ENCODE assay signal across 1 cellular context in genomic region chr2:219219113-219219696, GRCh38.
TF ChIP-seq lines count a peak whose summit lies in the region.

No MANE protein-coding gene starts in this region.

TF ChIP-seq in WTC11, 78 proteins besides CTCF, POLR2A, EP300 and RAD21 (continued from another document):
- peak; percentile 99 for TF ChIP-seq USF1 (CRISPR knock-in tag; IDR thresholded peaks at IDR 0.05)
- no peak for TF ChIP-seq ZNF396 (CRISPR knock-in tag; IDR thresholded peaks at IDR 0.05; ENCODE audit: borderline replicate concordance)
- no peak for TF ChIP-seq MYBL2 (CRISPR knock-in tag; IDR thresholded peaks at IDR 0.05)
- 0 out of 2 replicates have a peak, but pooled peaks have one; percentile 13 for TF ChIP-seq HMGXB4 (CRISPR knock-in tag; IDR thresholded peaks at IDR 0.05)
- TF ChIP-seq OVOL2 (CRISPR knock-in tag; IDR thresholded peaks at IDR 0.05; ENCODE audit: borderline replicate concordance) = no peak
- TF ChIP-seq TEAD4 (CRISPR knock-in tag; IDR thresholded peaks at IDR 0.05) = peak; percentile 2; the same call in 1 of the 2 replicates
- peak; percentile 47 for TF ChIP-seq FOXP1 (CRISPR knock-in tag; IDR thresholded peaks at IDR 0.05; ENCODE audit: borderline replicate concordance)
- peak; percentile 98 for TF ChIP-seq USF2 (CRISPR knock-in tag; IDR thresholded peaks at IDR 0.05)
- no peak for TF ChIP-seq ZNF232 (CRISPR knock-in tag; IDR thresholded peaks at IDR 0.05)
- no peak for TF ChIP-seq ZNF416 (CRISPR knock-in tag; IDR thresholded peaks at IDR 0.05)
- no peak for TF ChIP-seq E2F1 (CRISPR knock-in tag; IDR thresholded peaks at IDR 0.05)
- TF ChIP-seq AR (CRISPR knock-in tag; IDR thresholded peaks at IDR 0.05) = no peak
- TF ChIP-seq SMAD4 (CRISPR knock-in tag; IDR thresholded peaks at IDR 0.05) = no peak
- no peak for TF ChIP-seq ZNF263 (CRISPR knock-in tag; IDR thresholded peaks at IDR 0.05; ENCODE audit: low read depth)
- TF ChIP-seq CREB1 (CRISPR knock-in tag; IDR thresholded peaks at IDR 0.05) = no peak
- TF ChIP-seq TEAD1 (CRISPR knock-in tag; IDR thresholded peaks at IDR 0.05) = no peak
- no peak for TF ChIP-seq NFATC4 (CRISPR knock-in tag; IDR thresholded peaks at IDR 0.05)
- no peak for TF ChIP-seq HMGA2 (CRISPR knock-in tag; IDR thresholded peaks at IDR 0.05)
- no peak for TF ChIP-seq ARID4B (CRISPR knock-in tag; IDR thresholded peaks at IDR 0.05; ENCODE audit: borderline replicate concordance)
- no peak for TF ChIP-seq ZSCAN18 (CRISPR knock-in tag; IDR thresholded peaks at IDR 0.05)
- no peak for TF ChIP-seq ATF3 (CRISPR knock-in tag; conservative IDR thresholded peaks at IDR 0.05)
- TF ChIP-seq ESRRA (CRISPR knock-in tag; IDR thresholded peaks at IDR 0.05; ENCODE audit: borderline replicate concordance) = 0 out of 2 replicates have a peak, but pooled peaks have one; percentile 20
- TF ChIP-seq E2F5 (CRISPR knock-in tag; IDR thresholded peaks at IDR 0.05) = peak; percentile 91
- TF ChIP-seq ETV6 (CRISPR knock-in tag; IDR thresholded peaks at IDR 0.05) = peak; percentile 7; the same call in 1 of the 2 replicates
- TF ChIP-seq ZBTB21 (CRISPR knock-in tag; IDR thresholded peaks at IDR 0.05; ENCODE audit: borderline replicate concordance) = peak; percentile 11; the same call in 1 of the 2 replicates
- peak; percentile 62; the same call in 1 of the 2 replicates for TF ChIP-seq SMAD3 (CRISPR knock-in tag; IDR thresholded peaks at IDR 0.05; ENCODE audit: borderline replicate concordance)
- no peak for TF ChIP-seq ZMAT4 (CRISPR knock-in tag; IDR thresholded peaks at IDR 0.05)
- no peak for TF ChIP-seq MLX (CRISPR knock-in tag; IDR thresholded peaks at IDR 0.05)
- peak; percentile 42; the same call in 1 of the 2 replicates for TF ChIP-seq TP53 (CRISPR knock-in tag; IDR thresholded peaks at IDR 0.05)
- peak; percentile 99 for TF ChIP-seq MAX (CRISPR knock-in tag; IDR thresholded peaks at IDR 0.05)
- TF ChIP-seq EMX1 (CRISPR knock-in tag; IDR thresholded peaks at IDR 0.05) = no peak
- no peak for TF ChIP-seq ZNF317 (CRISPR knock-in tag; IDR thresholded peaks at IDR 0.05; ENCODE audit: borderline replicate concordance, low read depth)
- peak; percentile 9; the same call in 1 of the 2 replicates for TF ChIP-seq FOXK1 (CRISPR knock-in tag; IDR thresholded peaks at IDR 0.05)
